Comparison of ENCODE assay signal across 11 cellular contexts in genomic region chr15:74954515-74954914, GRCh38. TPM values are rescaled to one million over a fixed set of nuclear protein-coding genes. Genes with fewer than 3 reads are reported as not detected.
DNase-seq lines count a peak whose midpoint lies in the region; ATAC-seq and TF ChIP-seq lines count a peak whose summit lies in the region.
"Had no signal": no experiment of that assay in that cellular context is flagged by ENCODE, and none has a peak within 500 bp of the region (broad histone marks: within the 10 kb centered on the region; RNA-seq: fewer than 3 reads in every experiment).

No MANE protein-coding gene starts in this region.

- in situ Hi-C loops in transverse colon (cut with MboI; ENCODE audit: low pct_ligation_motif_present in 1 of 4, low pct_unique_long_range_greater_than_20kb in 1 of 4, low sequenced_read_pairs in 3 of 4), result loop anchor here in 2 of 4 donors (5.0 to 25.0 kb wide), 2 partner anchors 187 to 317 kb away; no protein-coding TSS in a partner anchor

- H3K27me3 ChIP-seq in GM23338 (ENCODE audit: insufficient read depth) (peaks cover 43% of the 10 kb centered on the region), transverse colon (peaks cover 22% of the 10 kb centered on the region)

- POLR2A ChIA-PET in HEK293T (lab: Yijun Ruan, JAX), result interaction anchor here (1.0 to 6.0 kb wide), 11 partner anchors 16 to 194 kb away, joined by 4 to 48 read pairs (median 5); partner anchors contain the start of genes COX5A, CSK, FAM219B and MPI

- H3K4me1 Mint-ChIP-seq in GM23338 (peaks cover 40% of the 10 kb centered on the region), osteocyte (ENCODE audit: unreplicated experiment) (peaks cover 48% of the 10 kb centered on the region)
- H3K4me1 Mint-ChIP-seq in effector memory CD8-positive, alpha-beta T cell (ENCODE audit: low read depth in 2 of 2), result peaks cover 6 to 15% of the 10 kb centered on the region in 2 donors

- no peak for TF ChIP-seq EP300 in transverse colon (IDR thresholded peaks at IDR 0.05; ENCODE audit: low read depth)

- TF ChIP-seq POLR2A in transverse colon (IDR thresholded peaks at IDR 0.05), result no peak

- H3K9me3 Mint-ChIP-seq in GM23338, result no peaks in the 10 kb centered on the region; the same call in 1 of the 3 replicates
- H3K9me3 Mint-ChIP-seq in osteocyte (ENCODE audit: unreplicated experiment), result no peaks in the 10 kb centered on the region
- H3K9me3 Mint-ChIP-seq in effector memory CD8-positive, alpha-beta T cell, result no peaks in the 10 kb centered on the region
- H3K9me3 Mint-ChIP-seq: activated naive CD8-positive, alpha-beta T cell treated with anti-CD3 and anti-CD28 coated beads, Interleukin-2, amount 10 ng/mL, durations not matched to agents 7 days and 5 days had no signal

- H3K9me2 ChIP-seq in GM23338 (ENCODE audit: insufficient read depth), result no peaks in the 10 kb centered on the region

- H3K4me2 ChIP-seq in GM23338, result peak overlapping the region; percentile 100

- H3K4me3 Mint-ChIP-seq in GM23338 (peak overlapping the region; percentile 81), osteocyte (ENCODE audit: unreplicated experiment) (peak overlapping the region; percentile 83)
- H3K4me3 Mint-ChIP-seq in effector memory CD8-positive, alpha-beta T cell, result peak overlapping the region in 1 of 2 donors; percentile 48

- CTCF ChIA-PET in HEK293T (lab: Yijun Ruan, JAX), result interaction anchor here (0.5 to 2.2 kb wide), 8 partner anchors 53 to 319 kb away, joined by 3 to 10 read pairs (median 3); no protein-coding TSS in a partner anchor

- no peak for ATAC-seq in GM23338
- ATAC-seq in effector memory CD8-positive, alpha-beta T cell (replicated peaks), result no peak
- ATAC-seq: HCT116 had no signal

- peak overlapping the region; percentile 80 for H3K4me3 ChIP-seq in GM23338
- H3K4me3 ChIP-seq in epithelial cell of proximal tubule (ENCODE audit: low read depth, low read length), result peak overlapping the region; percentile 6
- peak overlapping the region in 2 of 4 donors; percentile 62 to 63 for H3K4me3 ChIP-seq in transverse colon

- H3K36me3 Mint-ChIP-seq in GM23338 (ENCODE audit: low read depth) (peaks cover 7% of the 10 kb centered on the region; the same call in 2 of the 3 replicates), osteocyte (ENCODE audit: unreplicated experiment) (no peaks in the 10 kb centered on the region)
- no peaks in the 10 kb centered on the region for H3K36me3 Mint-ChIP-seq in effector memory CD8-positive, alpha-beta T cell (ENCODE audit: insufficient read depth)
- H3K36me3 Mint-ChIP-seq: activated naive CD8-positive, alpha-beta T cell treated with anti-CD3 and anti-CD28 coated beads, Interleukin-2, amount 10 ng/mL, durations not matched to agents 7 days and 5 days had no signal

- TF ChIP-seq CTCF in GM23338 (conservative IDR thresholded peaks at IDR 0.05; ENCODE audit: low read depth in 2 of 2) (no peak), epithelial cell of proximal tubule (conservative IDR thresholded peaks at IDR 0.05; ENCODE audit: low read depth, low read length) (no peak), osteocyte (IDR thresholded peaks at IDR 0.05) (no peak), transverse colon (IDR thresholded peaks at IDR 0.05) (no peak)

- H3F3A ChIP-seq in GM23338 (replicated peaks; ENCODE audit: low read depth), result peaks cover 9% of the 10 kb centered on the region; the same call in 1 of the 2 replicates

- no peak overlapping the region for H2AFZ ChIP-seq in GM23338

- no peak for DNase-seq in GM23338 (ENCODE audit: low spot score)
- DNase-seq in OCI-M2 (lab: John Stamatoyannopoulos, UW; ENCODE audit: unreplicated experiment), result peak; percentile 81
- no peak for DNase-seq in epithelial cell of proximal tubule (ENCODE audit: low read depth)
- no peak for DNase-seq in osteocyte (ENCODE audit: extremely low spot score, unreplicated experiment)
- no peak for DNase-seq in transverse colon
- no peak for DNase-seq in HEK293T (ENCODE audit: extremely low spot score)
- no peak for DNase-seq in effector memory CD8-positive, alpha-beta T cell
- no peak for DNase-seq in stimulated activated CD4-positive, alpha-beta T cell treated with anti-CD3 and anti-CD28 coated beads, Interleukin-4, amount 100 ng/mL, for 24 hours
- DNase-seq: activated naive CD8-positive, alpha-beta T cell treated with anti-CD3 and anti-CD28 coated beads, Interleukin-2, amount 10 ng/mL, durations not matched to agents 7 days and 5 days; stimulated activated CD4-positive, alpha-beta T cell treated with anti-CD3 and anti-CD28 coated beads, Interleukin-4, amount 100 ng/mL, for 4 hours had no signal

- peaks cover 47% of the 10 kb centered on the region for H3K27me3 Mint-ChIP-seq in GM23338 (ENCODE audit: insufficient read depth, low read depth, poor library complexity)
- no peaks in the 10 kb centered on the region for H3K27me3 Mint-ChIP-seq in osteocyte (ENCODE audit: unreplicated experiment)
- H3K27me3 Mint-ChIP-seq in effector memory CD8-positive, alpha-beta T cell, result peaks cover 21 to 26% of the 10 kb centered on the region in 2 donors

- H3K36me3 ChIP-seq in GM23338 (ENCODE audit: insufficient read depth), result no peaks in the 10 kb centered on the region
- H3K36me3 ChIP-seq in transverse colon, result no peaks in the 10 kb centered on the region

- no peak overlapping the region for H3K27ac ChIP-seq in GM23338 (ENCODE audit: low read depth)
- H3K27ac ChIP-seq in transverse colon, result peak overlapping the region in 2 of 4 donors; percentile 88 to 93

- H4K20me1 ChIP-seq in GM23338 (replicated peaks; ENCODE audit: insufficient read depth), result peaks cover 13% of the 10 kb centered on the region

- no peaks in the 10 kb centered on the region for H3K9me3 ChIP-seq in transverse colon

- intact Hi-C loops in transverse colon (cut with DNase I; ENCODE audit: low total_unique reads), result loop anchor here (5.0 to 10.0 kb wide), 2 partner anchors 110 to 182 kb away; partner anchors contain the start of gene ULK3

- H3K4me1 ChIP-seq in GM23338 (ENCODE audit: insufficient read depth) (peaks cover 32% of the 10 kb centered on the region), transverse colon (peaks cover 19 to 55% (median 47%) of the 10 kb centered on the region in 4 donors)

- H3K79me2 ChIP-seq in GM23338 (replicated peaks; ENCODE audit: insufficient read depth), result peaks cover 12% of the 10 kb centered on the region

- no peak overlapping the region for H3K27ac Mint-ChIP-seq in GM23338
- no peak overlapping the region for H3K27ac Mint-ChIP-seq in osteocyte (ENCODE audit: unreplicated experiment)
- H3K27ac Mint-ChIP-seq in effector memory CD8-positive, alpha-beta T cell, result no peak overlapping the region
- H3K27ac Mint-ChIP-seq: activated naive CD8-positive, alpha-beta T cell treated with anti-CD3 and anti-CD28 coated beads, Interleukin-2, amount 10 ng/mL, durations not matched to agents 7 days and 5 days had no signal

TF ChIP-seq in GM23338, 12 proteins besides CTCF, POLR2A, EP300 and RAD21 (continues in another document):
- TF ChIP-seq POLR2AphosphoS5 (IDR thresholded peaks at IDR 0.05; ENCODE audit: low read depth) (no peak), EZH2 (IDR thresholded peaks at IDR 0.05; ENCODE audit: low read depth, unreplicated experiment) (no peak), EZH2phosphoT487 (IDR thresholded peaks at IDR 0.05; ENCODE audit: unreplicated experiment) (no peak), ZNF114 (CRISPR knock-in tag; IDR thresholded peaks at IDR 0.05) (no peak)

TF ChIP-seq in HEK293T, 16 proteins besides CTCF, POLR2A, EP300 and RAD21 (continues in another document):
- TF ChIP-seq L3MBTL2 (conservative IDR thresholded peaks at IDR 0.05) (no peak), FOXA1 (IDR thresholded peaks at IDR 0.05) (no peak), CTBP1 (IDR thresholded peaks at IDR 0.05; ENCODE audit: borderline replicate concordance) (no peak), NFRKB (IDR thresholded peaks at IDR 0.05) (no peak), SP1 (IDR thresholded peaks at IDR 0.05) (no peak), TARDBP (IDR thresholded peaks at IDR 0.05) (no peak), FOXM1 (IDR thresholded peaks at IDR 0.05; ENCODE audit: borderline replicate concordance) (no peak), PKNOX1 (IDR thresholded peaks at IDR 0.05) (no peak), LEF1 (IDR thresholded peaks at IDR 0.05; ENCODE audit: borderline replicate concordance) (no peak), ZNF384 (IDR thresholded peaks at IDR 0.05) (no peak), ELF4 (IDR thresholded peaks at IDR 0.05) (no peak), HDGF (IDR thresholded peaks at IDR 0.05; ENCODE audit: borderline replicate concordance) (no peak), SUZ12 (IDR thresholded peaks at IDR 0.05) (no peak), ARNT (IDR thresholded peaks at IDR 0.05) (no peak), BHLHE40 (IDR thresholded peaks at IDR 0.05; ENCODE audit: borderline replicate concordance) (no peak)

RNA-seq across cellular contexts. Expression of gene RPP25, which starts 2.1 kb away (rescaled TPM):
- total RNA-seq in GM23338 (2014; rRNA removed; shearing (Covaris generic)), result 15.8 and 18.8 TPM in 2 replicates
- polyA plus RNA-seq in GM23338 (2016; fragmentation: Nextera tagmentation; extraction: Ambion mirVana), result 14.6 and 14.8 TPM in 2 replicates
- total RNA-seq in epithelial cell of proximal tubule (6.1 and 9.0 TPM in 2 replicates), osteocyte (19.8 and 20.1 TPM in 2 replicates), transverse colon (10 to 100 TPM; 10.1 to 28.4 (median 16.5) TPM)

RNA-seq across cellular contexts. Expression of gene COX5A, which starts 16.6 kb away (rescaled TPM):
- 190 and 292 TPM in 2 replicates for total RNA-seq in GM23338 (2014; rRNA removed; shearing (Covaris generic))
- 765 and 885 TPM in 2 replicates for polyA plus RNA-seq in GM23338 (2016; fragmentation: Nextera tagmentation; extraction: Ambion mirVana)
- 123 and 219 TPM in 2 replicates for total RNA-seq in epithelial cell of proximal tubule
- total RNA-seq in osteocyte, result 152 and 154 TPM in 2 replicates
- total RNA-seq in transverse colon, result 100 to 1,000 TPM; 135 to 437 (median 219) TPM

RNA-seq across cellular contexts. Expression of gene SCAMP5, which starts 40.8 kb away (rescaled TPM):
- 31.0 and 43.3 TPM in 2 replicates for total RNA-seq in GM23338 (2014; rRNA removed; shearing (Covaris generic))
- 12.8 and 12.9 TPM in 2 replicates for polyA plus RNA-seq in GM23338 (2016; fragmentation: Nextera tagmentation; extraction: Ambion mirVana)
- 4.7 and 19.5 TPM in 2 replicates for total RNA-seq in epithelial cell of proximal tubule
- total RNA-seq in osteocyte, result 23.5 and 24.1 TPM in 2 replicates
- total RNA-seq in transverse colon, result 10 to 100 TPM in 3 of 4 donors, not detected in 1; 11.3 to 24.8 (median 15.8) TPM

RNA-seq across cellular contexts. Expression of gene FAM219B, which starts 47.9 kb away (rescaled TPM):
- total RNA-seq in GM23338 (2014; rRNA removed; shearing (Covaris generic)), result 53.1 and 61.4 TPM in 2 replicates
- polyA plus RNA-seq in GM23338 (2016; fragmentation: Nextera tagmentation; extraction: Ambion mirVana), result 28.2 and 28.8 TPM in 2 replicates
- 21.5 and 36.3 TPM in 2 replicates for total RNA-seq in epithelial cell of proximal tubule
- total RNA-seq in osteocyte, result 70.4 and 76.5 TPM in 2 replicates
- total RNA-seq in transverse colon, result 100 to 1,000 TPM in 1 of 4 donors, 10 to 100 TPM in 3; 62.8 to 428 (median 68.7) TPM
